ENCODE assay signal across 1 cellular context in genomic region chr7:138982204-138982623, GRCh38.
TF ChIP-seq lines count a peak whose summit lies in the region.

No MANE protein-coding gene starts in this region.

TF ChIP-seq in K562, 482 proteins besides CTCF, POLR2A, EP300 and RAD21 (continued from another document and continues in another):
- TF ChIP-seq MYBL2 (IDR thresholded peaks at IDR 0.05; ENCODE audit: low read depth) = no peak
- TF ChIP-seq MYBL2 (CRISPR knock-in tag; IDR thresholded peaks at IDR 0.05; ENCODE audit: borderline replicate concordance) = no peak
- no peak for TF ChIP-seq RBM39 (optimal IDR thresholded peaks at IDR 0.05; ENCODE audit: low read depth, low read length)
- TF ChIP-seq CCAR2 (IDR thresholded peaks at IDR 0.05; ENCODE audit: low read depth, low read length) = no peak
- no peak for TF ChIP-seq FOXM1 (IDR thresholded peaks at IDR 0.05; ENCODE audit: low read depth)
- TF ChIP-seq FOXM1 (CRISPR knock-in tag; IDR thresholded peaks at IDR 0.05; ENCODE audit: low read depth) = no peak
- TF ChIP-seq ETV1 (tag; conservative IDR thresholded peaks at IDR 0.05; ENCODE audit: low read depth) = no peak
- TF ChIP-seq BRF1 (IDR thresholded peaks at IDR 0.05; ENCODE audit: borderline replicate concordance, extremely low read depth, insufficient read length) = no peak
- TF ChIP-seq PHF20 (IDR thresholded peaks at IDR 0.05; ENCODE audit: partially characterized antibody) = no peak
- no peak for TF ChIP-seq ZBTB40 (IDR thresholded peaks at IDR 0.05)
- no peak for TF ChIP-seq ZBTB40 (CRISPR knock-in tag; IDR thresholded peaks at IDR 0.05)
- TF ChIP-seq NONO (IDR thresholded peaks at IDR 0.05; ENCODE audit: low read depth in 2 of 2, low read length in 1 of 2) = no peak
- no peak for TF ChIP-seq SMARCA4 (IDR thresholded peaks at IDR 0.05)
- 0 out of 2 replicates have a peak, but pooled peaks have one; percentile 50 for TF ChIP-seq ETS1 (conservative IDR thresholded peaks at IDR 0.05; ENCODE audit: control insufficient read depth, low read depth, low read length)
- TF ChIP-seq SMARCA5 (IDR thresholded peaks at IDR 0.05) = no peak
- TF ChIP-seq MTA3 (IDR thresholded peaks at IDR 0.05; ENCODE audit: borderline replicate concordance) = no peak
- no peak for TF ChIP-seq DMBX1 (CRISPR knock-in tag; IDR thresholded peaks at IDR 0.05; ENCODE audit: borderline replicate concordance)
- TF ChIP-seq GTF2E2 (tag; IDR thresholded peaks at IDR 0.05) = no peak
- no peak for TF ChIP-seq LARP7 (IDR thresholded peaks at IDR 0.05)
- no peak for TF ChIP-seq SMAD1 (IDR thresholded peaks at IDR 0.05; ENCODE audit: low read depth, low read length, partially characterized antibody)
- no peak for TF ChIP-seq RAD51 (IDR thresholded peaks at IDR 0.05; ENCODE audit: borderline replicate concordance, low read depth)
- no peak for TF ChIP-seq OTX1 (CRISPR knock-in tag; IDR thresholded peaks at IDR 0.05)
- TF ChIP-seq STAG1 (CRISPR knock-in tag; IDR thresholded peaks at IDR 0.05; ENCODE audit: borderline replicate concordance) = no peak
- TF ChIP-seq GMEB1 (CRISPR knock-in tag; IDR thresholded peaks at IDR 0.05) = no peak
- no peak for TF ChIP-seq ZBTB5 (IDR thresholded peaks at IDR 0.05)
- TF ChIP-seq MAFG (tag; conservative IDR thresholded peaks at IDR 0.05) = no peak
- 0 out of 2 replicates have a peak, but pooled peaks have one; percentile 24 for TF ChIP-seq ZNF143 (CRISPR knock-in tag; IDR thresholded peaks at IDR 0.05)
- no peak for TF ChIP-seq RCOR1 (IDR thresholded peaks at IDR 0.05; ENCODE audit: borderline replicate concordance in 1 of 2, low read depth in 2 of 2, low read length in 2 of 2)
- TF ChIP-seq ZNF75A (CRISPR knock-in tag; IDR thresholded peaks at IDR 0.05) = no peak
- TF ChIP-seq RFX1 (IDR thresholded peaks at IDR 0.05) = no peak
- no peak for TF ChIP-seq FIP1L1 (IDR thresholded peaks at IDR 0.05; ENCODE audit: low read depth, low read length, poor library complexity, severe bottlenecking)
- TF ChIP-seq FUS (optimal IDR thresholded peaks at IDR 0.05; ENCODE audit: low read depth, low read length) = no peak
- TF ChIP-seq BRCA1 (IDR thresholded peaks at IDR 0.05) = no peak
- TF ChIP-seq BRCA1 (CRISPR knock-in tag; IDR thresholded peaks at IDR 0.05) = no peak
- peak; percentile 38; the same call in 1 of the 2 replicates for TF ChIP-seq ZNF740 (CRISPR knock-in tag; IDR thresholded peaks at IDR 0.05)
- no peak for TF ChIP-seq ZNF740 (tag; IDR thresholded peaks at IDR 0.05)
- TF ChIP-seq ARID4B (CRISPR knock-in tag; IDR thresholded peaks at IDR 0.05) = 0 out of 2 replicates have a peak, but pooled peaks have one; percentile 30
- TF ChIP-seq BRD9 (IDR thresholded peaks at IDR 0.05; ENCODE audit: low read depth, partially characterized antibody) = no peak
- TF ChIP-seq CEBPG (CRISPR knock-in tag; IDR thresholded peaks at IDR 0.05) = 0 out of 2 replicates have a peak, but pooled peaks have one; percentile 32
- no peak for TF ChIP-seq CEBPG (tag; conservative IDR thresholded peaks at IDR 0.05 in 1 of 2, IDR thresholded peaks at IDR 0.05 in 1 of 2)
- no peak for TF ChIP-seq ZNF140 (CRISPR knock-in tag; IDR thresholded peaks at IDR 0.05)
- TF ChIP-seq ZNF197 (CRISPR knock-in tag; IDR thresholded peaks at IDR 0.05; ENCODE audit: low read depth) = no peak
- no peak for TF ChIP-seq NKRF (IDR thresholded peaks at IDR 0.05; ENCODE audit: borderline replicate concordance)
- TF ChIP-seq PHTF2 (CRISPR knock-in tag; IDR thresholded peaks at IDR 0.05) = no peak
- peak; percentile 70; the same call in 1 of the 2 replicates for TF ChIP-seq ZKSCAN1 (IDR thresholded peaks at IDR 0.05; ENCODE audit: low read depth, low read length)
- TF ChIP-seq CBX2 (IDR thresholded peaks at IDR 0.05; ENCODE audit: insufficient read depth, low read length, poor library complexity, severe bottlenecking) = peak; percentile 44
